18 cellular contexts compared by ENCODE assay signal in genomic region chr7:1936531-1937251, GRCh38.
DNase-seq lines count a peak whose midpoint lies in the region; ATAC-seq, FAIRE-seq and TF ChIP-seq lines count a peak whose summit lies in the region.
"Had no signal": no experiment of that assay in that cellular context is flagged by ENCODE, and none has a peak within 500 bp of the region (broad histone marks: within the 10 kb centered on the region; RNA-seq: fewer than 3 reads in every experiment).

No MANE protein-coding gene starts in this region.

- H3K27ac ChIP-seq in CD4-positive, CD25-positive, alpha-beta regulatory T cell (ENCODE audit: insufficient read depth, low read length, poor library complexity, severe bottlenecking), result peak overlapping the region; percentile 1
- no peak overlapping the region for H3K27ac ChIP-seq in HepG2 (ENCODE audit: extremely low read length, insufficient read depth, low read length)
- H3K27ac ChIP-seq: body of pancreas, KMS-11, stomach had no signal

- peak overlapping the region; percentile 44 to 73 (median 65) for H3K4me3 Mint-ChIP-seq in CD4-positive, CD25-positive, alpha-beta regulatory T cell

- H4K20me1 ChIP-seq in HepG2 (ENCODE audit: insufficient read depth, low read length), result no peaks in the 10 kb centered on the region

- H3K9me3 ChIP-seq in CD4-positive, CD25-positive, alpha-beta regulatory T cell (ENCODE audit: control insufficient read depth in 2 of 2, low read length in 2 of 2), result no peaks in the 10 kb centered on the region
- no peaks in the 10 kb centered on the region for H3K9me3 ChIP-seq in HepG2 (ENCODE audit: low read length)
- H3K9me3 ChIP-seq: body of pancreas, Caco-2, stomach had no signal

- POLR2A ChIA-PET in HepG2 (lab: Yijun Ruan, JAX), result no interaction called here

- TF ChIP-seq EP300 in HepG2 (IDR thresholded peaks at IDR 0.05; ENCODE audit: low read depth in 2 of 2, low read length in 2 of 2) (no peak), HepG2 (CRISPR knock-in tag; IDR thresholded peaks at IDR 0.05; ENCODE audit: borderline replicate concordance) (no peak)

- no peaks in the 10 kb centered on the region for H3K27me3 ChIP-seq in CD4-positive, CD25-positive, alpha-beta regulatory T cell (ENCODE audit: control insufficient read depth, insufficient read depth, low read length)
- H3K27me3 ChIP-seq in HepG2 (ENCODE audit: control insufficient read depth in 1 of 2, insufficient read depth in 2 of 2, low read length in 2 of 2), result no peaks in the 10 kb centered on the region
- H3K27me3 ChIP-seq: body of pancreas, stomach had no signal

- peaks cover 0 to 6% (median 0%) of the 10 kb centered on the region in 7 donors for H3K9me3 Mint-ChIP-seq in CD4-positive, CD25-positive, alpha-beta regulatory T cell

- H2AFZ ChIP-seq in HepG2 (ENCODE audit: low read length), result no peak overlapping the region

- H3K27me3 Mint-ChIP-seq in CD4-positive, CD25-positive, alpha-beta regulatory T cell, result peaks cover 25% of the 10 kb centered on the region
- H3K27me3 Mint-ChIP-seq: progenitor cell of endocrine pancreas had no signal

- TF ChIP-seq RAD21 in HepG2 (CRISPR knock-in tag; IDR thresholded peaks at IDR 0.05), result no peak

- H3K36me3 ChIP-seq in CD4-positive, CD25-positive, alpha-beta regulatory T cell (ENCODE audit: control insufficient read depth, insufficient read depth, low read length), result peaks cover 49% of the 10 kb centered on the region
- peaks cover 1 to 13% of the 10 kb centered on the region in 2 experiments; a peak in 3 of 5 replicates for H3K36me3 ChIP-seq in HepG2 (replicated peaks in 1 of 2; ENCODE audit: control insufficient read depth in 1 of 2, insufficient read depth in 2 of 2, low read length in 2 of 2)

- no peak for FAIRE-seq in HepG2 (lab: Jason Lieb, UNC)
- FAIRE-seq: RCC 7860 had no signal

- CTCF ChIA-PET in HepG2 (lab: Yijun Ruan, JAX; ENCODE audit: low intra/inter-chr PET ratio, low total read pairs), result no interaction called here

- H3K27ac Mint-ChIP-seq in CD4-positive, CD25-positive, alpha-beta regulatory T cell, result peak overlapping the region; percentile 72 to 91 (median 75)
- H3K27ac Mint-ChIP-seq: progenitor cell of endocrine pancreas had no signal

- no peak for DNase-seq in CD4-positive, CD25-positive, alpha-beta regulatory T cell
- DNase-seq in COR-L47 (lab: John Stamatoyannopoulos, UW) (peak; percentile 50), SHP77 treated with DMSO at 0.1 percent for 48 hours (lab: John Stamatoyannopoulos, UW) (peak; percentile 44), HepG2 (ENCODE audit: low spot score) (no peak), SIG-M5 treated with dmso at 0.1 percent for 504 hours (lab: John Stamatoyannopoulos, UW; ENCODE audit: unreplicated experiment) (no peak), KBM-7 (no peak)
- no peak for DNase-seq in stimulated activated naive CD8-positive, alpha-beta T cell treated with anti-CD3 and anti-CD28 coated beads, Interleukin-15, Interleukin-2, amounts not matched to agents 100 U/mL and 50 U/mL, for 24 hours
- DNase-seq: activated effector memory CD4-positive, alpha-beta T cell treated with anti-CD3 and anti-CD28 coated beads, Interleukin-2, amount 50 U/mL, for 16 hours; body of pancreas; Caco-2; effector CD4-positive, alpha-beta T cell; hippocampal formation; NCI-H1436 treated with DMSO at 0.1 percent for 48 hours; NCI-H524 treated with DMSO at 0.1 percent for 48 hours; stomach had no signal

- in situ Hi-C loops in HepG2 (cut with HindIII; ENCODE audit: extremely low pct_ligation_motif_present, low pct_unique_long_range_greater_than_20kb), result no loop called here
- in situ Hi-C loops in KBM-7 (cut with MboI; ENCODE audit: low pct_unique_long_range_greater_than_20kb, low sequenced_read_pairs), result no loop called here

- H3K9ac ChIP-seq in HepG2 (ENCODE audit: insufficient read depth, low read depth, low read length), result no peak overlapping the region
- H3K9ac ChIP-seq: KMS-11 had no signal

- peaks cover 29% of the 10 kb centered on the region for H3K36me3 Mint-ChIP-seq in CD4-positive, CD25-positive, alpha-beta regulatory T cell

- no peak overlapping the region for H3K4me3 ChIP-seq in CD4-positive, CD25-positive, alpha-beta regulatory T cell (ENCODE audit: low read depth, low read length)
- no peak overlapping the region for H3K4me3 ChIP-seq in HepG2 (replicated peaks in 1 of 3; ENCODE audit: insufficient read depth in 1 of 3, low read depth in 2 of 3, low read length in 3 of 3)
- H3K4me3 ChIP-seq: body of pancreas, stomach had no signal

- TF ChIP-seq POLR2A in HepG2 (IDR thresholded peaks at IDR 0.05; ENCODE audit: insufficient read depth in 1 of 2, low read depth in 2 of 2, low read length in 2 of 2), result no peak

- no peak for ATAC-seq in CD4-positive, CD25-positive, alpha-beta regulatory T cell (ENCODE audit: low read depth in 2 of 2)
- no peak for ATAC-seq in HepG2
- no peak for ATAC-seq in stimulated activated naive CD8-positive, alpha-beta T cell treated with anti-CD3 and anti-CD28 coated beads, Interleukin-15, Interleukin-2, amounts not matched to agents 100 U/mL and 50 U/mL, for 24 hours
- ATAC-seq: body of pancreas had no signal

- no peaks in the 10 kb centered on the region for H3K79me2 ChIP-seq in HepG2 (ENCODE audit: insufficient read depth, low read length)

- peaks cover 11 to 64% (median 35%) of the 10 kb centered on the region in 4 donors for H3K4me1 Mint-ChIP-seq in CD4-positive, CD25-positive, alpha-beta regulatory T cell

- H3K4me2 ChIP-seq in HepG2 (ENCODE audit: low read depth, low read length), result no peak overlapping the region
- H3K4me2 ChIP-seq: KMS-11 had no signal

- intact Hi-C loops in HepG2 (cut with micrococcal nuclease; ENCODE audit: unreplicated experiment), result no loop called here

- whole genome bisulfite sequencing in HepG2 (ENCODE audit: low lambda C conversion rate), result no CpG with 5 or more reads among the region's 29 CpGs

- peaks cover 59% of the 10 kb centered on the region for H3K4me1 ChIP-seq in CD4-positive, CD25-positive, alpha-beta regulatory T cell (ENCODE audit: control insufficient read depth, insufficient read depth, low read length, poor library complexity, severe bottlenecking)
- H3K4me1 ChIP-seq in HepG2 (ENCODE audit: insufficient read depth, low read length), result no peaks in the 10 kb centered on the region
- H3K4me1 ChIP-seq: body of pancreas, Caco-2 had no signal

- BruUV-seq in HepG2 (replicated peaks; lab: Mats Ljungman, UMichigan), result no TSS peak

- no peak for TF ChIP-seq CTCF in HepG2 (CRISPR knock-in tag; IDR thresholded peaks at IDR 0.05)

TF ChIP-seq in HepG2, 621 proteins besides CTCF, POLR2A, EP300 and RAD21:
- no peak for TF ChIP-seq ZNF292 (CRISPR knock-in tag; IDR thresholded peaks at IDR 0.05; ENCODE audit: borderline replicate concordance, low read depth)
- no peak for TF ChIP-seq RFX5 (IDR thresholded peaks at IDR 0.05; ENCODE audit: low read depth, low read length)
- TF ChIP-seq BCL3 (CRISPR knock-in tag; IDR thresholded peaks at IDR 0.05), result no peak
- peak; percentile 63; the same call in 1 of the 2 replicates for TF ChIP-seq ZNF768 (CRISPR knock-in tag; IDR thresholded peaks at IDR 0.05)
TF ChIP-seq in HepG2: peak in this region for 1.

Comparison
In these comparisons a context has a peak if more than half of its experiments do, and no peak if none do; other contexts are left out.
1. DNase-seq: peak in COR-L47 (single experiment) and SHP77 treated with DMSO at 0.1 percent for 48 hours (single experiment); none in CD4-positive, CD25-positive, alpha-beta regulatory T cell (0 of 3), HepG2 (single experiment), SIG-M5 treated with dmso at 0.1 percent for 504 hours (single experiment), KBM-7 (single experiment) and stimulated activated naive CD8-positive, alpha-beta T cell treated with anti-CD3 and anti-CD28 coated beads, Interleukin-15, Interleukin-2, amounts not matched to agents 100 U/mL and 50 U/mL, for 24 hours (single experiment).